Comparison of ENCODE assay signal across 8 cellular contexts in genomic region chr6:157240059-157240959, GRCh38.
A peak's percentile ranks its signal among the peaks of the same experiment; 100 is the strongest.
DNase-seq lines count a peak whose midpoint lies in the region; ATAC-seq and TF ChIP-seq lines count a peak whose summit lies in the region.

No MANE protein-coding gene starts in this region.

- peaks cover 19% of the 10 kb centered on the region for H3K27me3 Mint-ChIP-seq in brain

- H3K9me3 ChIP-seq in mucosa of rectum (ENCODE audit: control insufficient read depth in 2 of 2, low read length in 2 of 2) = no peaks in the 10 kb centered on the region

- TF ChIP-seq CTCF in brain (conservative IDR thresholded peaks at IDR 0.05) = no peak

- H3K4me1 Mint-ChIP-seq in brain = peaks cover 45% of the 10 kb centered on the region

- no peaks in the 10 kb centered on the region for H3K36me3 Mint-ChIP-seq in brain

- no peak for ATAC-seq in GM19463 (IDR thresholded peaks at IDR 0.05; ENCODE audit: unreplicated experiment)
- ATAC-seq in GM21423 (IDR thresholded peaks at IDR 0.05; ENCODE audit: unreplicated experiment) = no peak

- peak; percentile 81 for DNase-seq in D341Med (ENCODE audit: low spot score)
- peak; percentile 89 for DNase-seq in NCI-H1092 treated with DMSO at 0.1 percent for 48 hours (lab: John Stamatoyannopoulos, UW)
- DNase-seq in retina = no peak
- DNase-seq in ecto neural progenitor cell (ENCODE audit: low spot score) = no peak

- H3K4me1 ChIP-seq in mucosa of rectum (ENCODE audit: control insufficient read depth in 2 of 2, insufficient read depth in 2 of 2, low read length in 2 of 2) = peaks cover 30 to 39% of the 10 kb centered on the region in 2 donors

- H3K4me3 Mint-ChIP-seq in brain = peak overlapping the region in 3 of 5 experiments; percentile 12 to 58 (median 19)

- peaks cover 0 to 6% of the 10 kb centered on the region in 2 donors for H3K27me3 ChIP-seq in mucosa of rectum (ENCODE audit: control insufficient read depth in 2 of 2, insufficient read depth in 2 of 2, low read length in 2 of 2)

- peaks cover 0 to 13% (median 5%) of the 10 kb centered on the region in 5 experiments for H3K9me3 Mint-ChIP-seq in brain

- H3K27ac Mint-ChIP-seq in brain = peak overlapping the region; percentile 18 to 80 (median 75)

- H3K9ac ChIP-seq in mucosa of rectum (ENCODE audit: low read depth in 1 of 2, low read length in 2 of 2) = peak overlapping the region; percentile 21 to 52

- peak overlapping the region; percentile 77 to 85 for H3K27ac ChIP-seq in mucosa of rectum (ENCODE audit: low read depth in 2 of 2, low read length in 2 of 2)

- H3K4me3 ChIP-seq in mucosa of rectum (ENCODE audit: low read length in 2 of 2) = peak overlapping the region; percentile 44 to 58

- H3K36me3 ChIP-seq in mucosa of rectum (ENCODE audit: control insufficient read depth in 2 of 2, insufficient read depth in 2 of 2, low read length in 2 of 2) = no peaks in the 10 kb centered on the region

Comparison
In these comparisons a context has a peak if more than half of its experiments do, and no peak if none do; other contexts are left out.
1. DNase-seq: peak in D341Med (single experiment) and NCI-H1092 treated with DMSO at 0.1 percent for 48 hours (single experiment); none in retina (single experiment) and ecto neural progenitor cell (single experiment).